In the genomic region with DNA sequence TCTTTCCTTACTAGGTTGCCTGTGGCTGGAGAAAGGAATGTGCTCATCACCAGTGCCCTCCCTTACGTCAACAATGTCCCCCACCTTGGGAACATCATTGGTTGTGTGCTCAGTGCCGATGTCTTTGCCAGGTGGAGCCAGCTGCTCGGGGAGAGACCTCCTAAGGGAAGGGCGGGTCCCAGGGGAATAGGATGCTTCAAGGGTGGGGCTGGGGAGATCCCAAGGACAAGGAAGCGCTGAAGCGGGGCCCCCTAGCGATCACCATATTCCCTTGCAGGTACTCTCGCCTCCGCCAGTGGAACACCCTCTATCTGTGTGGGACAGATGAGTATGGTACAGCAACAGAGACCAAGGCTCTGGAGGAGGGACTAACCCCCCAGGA, we compare ENCODE assay signal across 10 cellular contexts. TPM values are rescaled to one million over a fixed set of nuclear protein-coding genes. Genes with fewer than 3 reads are reported as not detected.
A peak's percentile ranks its signal among the peaks of the same experiment; 100 is the strongest.
DNase-seq lines count a peak whose midpoint lies in the region; TF ChIP-seq lines count a peak whose summit lies in the region.
"Had no signal": no experiment of that assay in that cellular context is flagged by ENCODE, and none has a peak within 500 bp of the region (broad histone marks: within the 10 kb centered on the region; RNA-seq: fewer than 3 reads in every experiment).

No MANE protein-coding gene starts in this region.

- TF ChIP-seq CTCF in endodermal cell (conservative IDR thresholded peaks at IDR 0.05): peak; percentile 28

- H3K27ac Mint-ChIP-seq in endodermal cell: no peak overlapping the region

- 93 to 98% methylated on average over 5 to 9 of the region's 9 CpGs for WGBS in endodermal cell (ENCODE audit: insufficient coverage in 1 of 2, insufficient read length in 1 of 2), 2 experiments

- peaks cover 83% of the 10 kb centered on the region for H3K36me3 Mint-ChIP-seq in endodermal cell (ENCODE audit: low read depth)

- no peak overlapping the region for H3K4me3 Mint-ChIP-seq in endodermal cell
- H3K4me3 Mint-ChIP-seq: activated B cell treated with CpG ODN at 0.5 μM for 24 hours; dendritic cell treated with granulocyte-macrophage colony-stimulating factor and Interleukin-4, amounts not matched to agents 40 ng/mL and 50 ng/mL, for 4 days had no signal

- peaks cover 74% of the 10 kb centered on the region for H3K36me3 ChIP-seq in endodermal cell (ENCODE audit: control insufficient read depth, insufficient read depth, low read length)

- peak; percentile 11 for TF ChIP-seq POLR2A in GM19193 (IDR thresholded peaks at IDR 0.05; ENCODE audit: extremely low read depth, insufficient read depth, insufficient read length)

- no peak overlapping the region for H3K4me3 ChIP-seq in endodermal cell (ENCODE audit: low read length)
- H3K4me3 ChIP-seq: BLaER1 treated with 17β-estradiol and CSF1 and Interleukin-3, amounts not matched to agents 10 nM and 100 nM had no signal

- peaks cover 15% of the 10 kb centered on the region for H3K9me3 Mint-ChIP-seq in endodermal cell
- H3K9me3 Mint-ChIP-seq: activated B cell treated with CpG ODN at 0.5 μM for 24 hours; dendritic cell treated with granulocyte-macrophage colony-stimulating factor and Interleukin-4, amounts not matched to agents 40 ng/mL and 50 ng/mL, for 4 days had no signal

- H3K27me3 Mint-ChIP-seq in endodermal cell (ENCODE audit: insufficient read depth): no peaks in the 10 kb centered on the region
- H3K27me3 Mint-ChIP-seq: activated B cell treated with CpG ODN at 0.5 μM for 24 hours; dendritic cell treated with granulocyte-macrophage colony-stimulating factor and Interleukin-4, amounts not matched to agents 40 ng/mL and 50 ng/mL, for 4 days had no signal

- peaks cover 19% of the 10 kb centered on the region for H3K9me3 ChIP-seq in endodermal cell (ENCODE audit: control insufficient read depth, low read length)

- no peak overlapping the region for H3K27ac ChIP-seq in endodermal cell (ENCODE audit: low read depth, low read length)
- H3K27ac ChIP-seq: BLaER1 treated with 17β-estradiol and CSF1 and Interleukin-3, amounts not matched to agents 10 nM and 100 nM had no signal

- no peaks in the 10 kb centered on the region for H3K27me3 ChIP-seq in endodermal cell (ENCODE audit: control insufficient read depth, insufficient read depth, low read length, poor library complexity, severe bottlenecking)
- H3K27me3 ChIP-seq: BLaER1 treated with 17β-estradiol and CSF1 and Interleukin-3, amounts not matched to agents 10 nM and 100 nM had no signal

- DNase-seq in endodermal cell: peak; percentile 85
- no peak for DNase-seq in SK-N-DZ (ENCODE audit: low spot score)
- no peak for DNase-seq in RPMI8226
- DNase-seq: activated B cell treated with CpG ODN at 0.5 μM for 24 hours; EL; NCI-H2171; stimulated activated CD4-positive, alpha-beta T cell treated with anti-CD3 and anti-CD28 coated beads, Interleukin-4, amount 100 ng/mL, for 1 hour had no signal

- H3K4me1 ChIP-seq in endodermal cell (ENCODE audit: control insufficient read depth, insufficient read depth, low read length): no peaks in the 10 kb centered on the region
- H3K4me1 ChIP-seq: BLaER1 treated with 17β-estradiol and CSF1 and Interleukin-3, amounts not matched to agents 10 nM and 100 nM had no signal

- H3K4me1 Mint-ChIP-seq in endodermal cell: no peaks in the 10 kb centered on the region

- no peak overlapping the region for H3K9ac ChIP-seq in endodermal cell (ENCODE audit: extremely low read depth, low read length, poor library complexity, severe bottlenecking)
- H3K9ac ChIP-seq: BLaER1 treated with 17β-estradiol and CSF1 and Interleukin-3, amounts not matched to agents 10 nM and 100 nM had no signal

RNA-seq across cellular contexts. Expression of gene MARS1, which starts 10.3 kb away (rescaled TPM):
- 100 to 1,000 TPM; 254 to 263 TPM for total RNA-seq in endodermal cell
- 194 TPM for polyA plus RNA-seq in endodermal cell (2013, experiment 1 of 2)
- 152 TPM for polyA plus RNA-seq in endodermal cell (2013, experiment 2 of 2)
- 161 and 172 TPM in 2 replicates for polyA plus RNA-seq in SK-N-DZ (2014; cell fraction: cytosol; rRNA removed)
- polyA plus RNA-seq in SK-N-DZ (2014; cell fraction: nucleus; rRNA removed): 617 and 1,802 TPM in 2 replicates

RNA-seq across cellular contexts. Expression of gene ARHGAP9, which starts 18.5 kb away (rescaled TPM):
- 1 to 10 TPM; 1.3 to 1.6 TPM for total RNA-seq in endodermal cell
- polyA plus RNA-seq in endodermal cell (2013, experiment 1 of 2): 0.82 TPM
- 0.87 TPM for polyA plus RNA-seq in endodermal cell (2013, experiment 2 of 2)
- polyA plus RNA-seq in SK-N-DZ (2014; cell fraction: cytosol; rRNA removed): 7.6 and 8.1 TPM in 2 replicates
- 6.2 and 8.1 TPM in 2 replicates for polyA plus RNA-seq in SK-N-DZ (2014; cell fraction: nucleus; rRNA removed)

RNA-seq across cellular contexts. Expression of gene DDIT3, which starts 22.2 kb away (rescaled TPM):
- total RNA-seq in endodermal cell: 10 to 100 TPM in 1 of 2 donors, 1 to 10 TPM in 1; 9.9 to 12.4 TPM
- 19.7 TPM for polyA plus RNA-seq in endodermal cell (2013, experiment 1 of 2)
- polyA plus RNA-seq in endodermal cell (2013, experiment 2 of 2): 12.3 TPM
- 36.1 and 40.5 TPM in 2 replicates for polyA plus RNA-seq in SK-N-DZ (2014; cell fraction: cytosol; rRNA removed)
- polyA plus RNA-seq in SK-N-DZ (2014; cell fraction: nucleus; rRNA removed): 59.9 and 77.2 TPM in 2 replicates

RNA-seq across cellular contexts. Expression of gene MBD6, which starts 24.5 kb away (rescaled TPM):
- total RNA-seq in endodermal cell: 10 to 100 TPM; 49.2 to 88.2 TPM
- 42.9 TPM for polyA plus RNA-seq in endodermal cell (2013, experiment 1 of 2)
- 32.4 TPM for polyA plus RNA-seq in endodermal cell (2013, experiment 2 of 2)
- polyA plus RNA-seq in SK-N-DZ (2014; cell fraction: cytosol; rRNA removed): 2.7 and 4.0 TPM in 2 replicates
- 10.7 and 37.8 TPM in 2 replicates for polyA plus RNA-seq in SK-N-DZ (2014; cell fraction: nucleus; rRNA removed)

RNA-seq across cellular contexts. Expression of gene GLI1, which starts 38.5 kb away (rescaled TPM):
- 1 to 10 TPM; 3.4 to 6.4 TPM for total RNA-seq in endodermal cell
- polyA plus RNA-seq in endodermal cell (2013, experiment 1 of 2): 3.6 TPM
- 2.3 TPM for polyA plus RNA-seq in endodermal cell (2013, experiment 2 of 2)
- 0.43 and 0.83 TPM in 2 replicates for polyA plus RNA-seq in SK-N-DZ (2014; cell fraction: cytosol; rRNA removed)
- polyA plus RNA-seq in SK-N-DZ (2014; cell fraction: nucleus; rRNA removed): 0.33 and 0.54 TPM in 2 replicates
